In genomic region chr12:24228371-24228770, GRCh38 we compare ENCODE assay signal across 20 cellular contexts.
DNase-seq lines count a peak whose midpoint lies in the region; ATAC-seq and TF ChIP-seq lines count a peak whose summit lies in the region.
"Had no signal": no experiment of that assay in that cellular context is flagged by ENCODE, and none has a peak within 500 bp of the region (broad histone marks: within the 10 kb centered on the region; RNA-seq: fewer than 3 reads in every experiment).

No MANE protein-coding gene starts in this region.

- no TSS peak for BruUV-seq in IMR-90 (replicated peaks; lab: Mats Ljungman, UMichigan)

- no peak overlapping the region for H3K14ac ChIP-seq in IMR-90 (replicated peaks; ENCODE audit: low read depth, low read length)

- H4K8ac ChIP-seq in IMR-90 (ENCODE audit: low read depth in 2 of 2, low read length in 2 of 2) = no peak overlapping the region

- H3K27me3 ChIP-seq in IMR-90 (ENCODE audit: control insufficient read depth, insufficient read depth, low read length) (no peaks in the 10 kb centered on the region), smooth muscle cell (ENCODE audit: low read depth) (no peaks in the 10 kb centered on the region)
- H3K27me3 ChIP-seq: BLaER1 had no signal

- POLR2A ChIA-PET in IMR-90 (lab: Charles Lee; ENCODE audit: unreplicated experiment) = no interaction called here

- ATAC-seq in IMR-90 (ENCODE audit: low read depth) = no peak
- ATAC-seq: K562 had no signal

- TF ChIP-seq POLR2A in IMR-90 (IDR thresholded peaks at IDR 0.05; ENCODE audit: low read depth, low read length) = no peak

- H2AFZ ChIP-seq in IMR-90 (replicated peaks; ENCODE audit: low read length, poor library complexity) (no peak overlapping the region), smooth muscle cell (ENCODE audit: low read depth) (no peak overlapping the region)
- H2AFZ ChIP-seq: GM23248 had no signal

- CTCF ChIA-PET in IMR-90 (lab: Yijun Ruan, JAX) = no interaction called here

- H3K79me1 ChIP-seq in IMR-90 (ENCODE audit: low read depth in 1 of 2, low read length in 2 of 2) = peaks cover 4% of the 10 kb centered on the region in 2 experiments; a peak in 3 of 4 replicates

- no peak overlapping the region for H3K27ac ChIP-seq in IMR-90 (ENCODE audit: insufficient read depth, low read length)
- H3K27ac ChIP-seq in smooth muscle cell (ENCODE audit: low read depth) = peak overlapping the region; percentile 65
- H3K27ac ChIP-seq: BLaER1, GM23248 had no signal

- H3K9me3 ChIP-seq in IMR-90 (ENCODE audit: control insufficient read depth, insufficient read depth, low read length) = no peaks in the 10 kb centered on the region
- H3K9me3 ChIP-seq in smooth muscle cell (replicated peaks; ENCODE audit: low read depth) = no peaks in the 10 kb centered on the region
- H3K9me3 ChIP-seq: BLaER1, Caco-2, HAP-1 had no signal

- 0 out of 2 replicates have a peak overlapping the region, but pooled peaks have one; percentile 0 for H2AK5ac ChIP-seq in IMR-90 (ENCODE audit: low read depth, low read length)

- DNase-seq in IMR-90 (no peak), astrocyte of the hippocampus (ENCODE audit: low read depth, low spot score) (peak; percentile 32), left kidney (ENCODE audit: low read depth, low spot score) (peak; percentile 4), smooth muscle cell (lab: John Stamatoyannopoulos, UW; ENCODE audit: unreplicated experiment) (no peak), NCI-H1436 treated with DMSO at 0.1 percent for 48 hours (lab: John Stamatoyannopoulos, UW) (no peak), T1000 (lab: John Stamatoyannopoulos, UW) (no peak)
- no peak for DNase-seq in activated CD4-positive, alpha-beta T cell treated with anti-CD3 and anti-CD28 coated beads, Interleukin-2, amount 50 U/mL, for 4 hours
- DNase-seq: Caco-2; CD4-positive, alpha-beta T cell; DMS153; GM23248; MM.1S; NCI-H1048; NCI-H1417 treated with DMSO at 0.1 percent for 48 hours; NCI-H2029; NCI-H226; NCI-H524 treated with DMSO at 0.1 percent for 48 hours had no signal

- intact Hi-C loops in IMR-90 (cut with micrococcal nuclease) = loop anchor here (5.0 kb wide), 1 partner anchor 334 kb away; no protein-coding TSS in a partner anchor

- no peak for TF ChIP-seq RAD21 in IMR-90 (IDR thresholded peaks at IDR 0.05; ENCODE audit: low read length)

- no peaks in the 10 kb centered on the region for H4K20me1 ChIP-seq in IMR-90 (ENCODE audit: insufficient read depth, low read length)
- no peaks in the 10 kb centered on the region for H4K20me1 ChIP-seq in smooth muscle cell (ENCODE audit: low read depth)
- H4K20me1 ChIP-seq: BLaER1 had no signal

- H3K9ac ChIP-seq in IMR-90 (ENCODE audit: low read depth, low read length) (no peak overlapping the region), smooth muscle cell (ENCODE audit: low read depth) (no peak overlapping the region)
- H3K9ac ChIP-seq: BLaER1, GM23248 had no signal

- H2BK20ac ChIP-seq in IMR-90 (ENCODE audit: low read depth, low read length) = no peak overlapping the region

- H2BK120ac ChIP-seq in IMR-90 (ENCODE audit: low read depth, low read length) = no peak overlapping the region

- peaks cover 7% of the 10 kb centered on the region for H3K9me1 ChIP-seq in IMR-90 (ENCODE audit: insufficient read depth, low read length)

- H3K36me3 ChIP-seq in IMR-90 (ENCODE audit: control insufficient read depth, insufficient read depth, low read length) = no peaks in the 10 kb centered on the region
- no peaks in the 10 kb centered on the region for H3K36me3 ChIP-seq in smooth muscle cell (ENCODE audit: low read depth)
- H3K36me3 ChIP-seq: BLaER1, HAP-1 had no signal

- dilution Hi-C loops in IMR-90 (cut with HindIII; ENCODE audit: low sequenced_read_pairs, unreplicated experiment) = no loop called here

- H3F3A ChIP-seq in smooth muscle cell (ENCODE audit: low read depth) = no peaks in the 10 kb centered on the region

- no peak overlapping the region for H4K91ac ChIP-seq in IMR-90 (ENCODE audit: insufficient read depth, low read depth, low read length)

- in situ Hi-C loops in IMR-90 (cut with MboI; ENCODE audit: low sequenced_read_pairs) = no loop called here

- peaks cover 8% of the 10 kb centered on the region for H3K4me1 ChIP-seq in IMR-90 (ENCODE audit: control insufficient read depth, insufficient read depth, low read length)
- H3K4me1 ChIP-seq in smooth muscle cell (ENCODE audit: low read depth) = peaks cover 39% of the 10 kb centered on the region

- H3K56ac ChIP-seq in IMR-90 (ENCODE audit: extremely low read depth, insufficient read depth, low read length) = no peak overlapping the region

- no peak overlapping the region for H3K18ac ChIP-seq in IMR-90 (ENCODE audit: low read depth, low read length)

- H3K4me3 ChIP-seq in IMR-90 (ENCODE audit: insufficient read depth, low read depth, low read length) (no peak overlapping the region), smooth muscle cell (no peak overlapping the region)
- H3K4me3 ChIP-seq: BLaER1, GM23248, HAP-1, K562 had no signal

- H2BK15ac ChIP-seq in IMR-90 (ENCODE audit: low read depth, low read length) = no peak overlapping the region

- H2BK5ac ChIP-seq in IMR-90 (ENCODE audit: low read depth, low read length, poor library complexity, severe bottlenecking) = no peak overlapping the region

- H3K79me2 ChIP-seq in smooth muscle cell (ENCODE audit: low read depth) = peaks cover 3% of the 10 kb centered on the region

- no peak for TF ChIP-seq CTCF in IMR-90 (conservative IDR thresholded peaks at IDR 0.05; ENCODE audit: low read depth, low read length)
- TF ChIP-seq CTCF in smooth muscle cell (IDR thresholded peaks at IDR 0.05; ENCODE audit: borderline replicate concordance, insufficient read depth, poor library complexity, severe bottlenecking) = no peak

- H4K5ac ChIP-seq in IMR-90 (ENCODE audit: low read depth, low read length) = no peak overlapping the region

- no CpG with 5 or more reads among the region's 3 CpGs for WGBS in IMR-90 (ENCODE audit: extremely low coverage in 2 of 2, insufficient read length in 1 of 2), 2 experiments
- WGBS in smooth muscle cell (ENCODE audit: low lambda C conversion rate) = 97% methylated on average over 3 of the region's 3 CpGs

- H2AK9ac ChIP-seq in IMR-90 (replicated peaks; ENCODE audit: low read depth, low read length, poor library complexity) = no peak overlapping the region

- no peak overlapping the region for H3K23ac ChIP-seq in IMR-90 (ENCODE audit: low read depth, low read length)

- H3K4me2 ChIP-seq in IMR-90 (ENCODE audit: low read depth, low read length) (no peak overlapping the region), smooth muscle cell (no peak overlapping the region)
- H3K4me2 ChIP-seq: BLaER1 had no signal

- H3K4ac ChIP-seq in IMR-90 (ENCODE audit: low read depth, low read length) = no peak overlapping the region

TF ChIP-seq in IMR-90, 13 proteins besides CTCF, POLR2A, EP300 and RAD21:
- TF ChIP-seq ELK1 (IDR thresholded peaks at IDR 0.05; ENCODE audit: borderline replicate concordance, low read depth, low read length) (no peak), BHLHE40 (IDR thresholded peaks at IDR 0.05; ENCODE audit: low read depth, low read length) (no peak), RCOR1 (IDR thresholded peaks at IDR 0.05; ENCODE audit: insufficient replicate concordance, low read length) (no peak), RFX5 (IDR thresholded peaks at IDR 0.05; ENCODE audit: low read depth, low read length) (no peak), MXI1 (IDR thresholded peaks at IDR 0.05; ENCODE audit: borderline replicate concordance, low read depth, low read length) (no peak), CHD1 (IDR thresholded peaks at IDR 0.05; ENCODE audit: low read depth, low read length) (no peak)

Comparison
In these comparisons a context has a peak if more than half of its experiments do, and no peak if none do; other contexts are left out.
1. DNase-seq: peak in astrocyte of the hippocampus (single experiment) and left kidney (single experiment); none in IMR-90 (single experiment), smooth muscle cell (single experiment), activated CD4-positive, alpha-beta T cell treated with anti-CD3 and anti-CD28 coated beads, Interleukin-2, amount 50 U/mL, for 4 hours (0 of 2), NCI-H1436 treated with DMSO at 0.1 percent for 48 hours (single experiment) and T1000 (single experiment).